In the genomic region with DNA sequence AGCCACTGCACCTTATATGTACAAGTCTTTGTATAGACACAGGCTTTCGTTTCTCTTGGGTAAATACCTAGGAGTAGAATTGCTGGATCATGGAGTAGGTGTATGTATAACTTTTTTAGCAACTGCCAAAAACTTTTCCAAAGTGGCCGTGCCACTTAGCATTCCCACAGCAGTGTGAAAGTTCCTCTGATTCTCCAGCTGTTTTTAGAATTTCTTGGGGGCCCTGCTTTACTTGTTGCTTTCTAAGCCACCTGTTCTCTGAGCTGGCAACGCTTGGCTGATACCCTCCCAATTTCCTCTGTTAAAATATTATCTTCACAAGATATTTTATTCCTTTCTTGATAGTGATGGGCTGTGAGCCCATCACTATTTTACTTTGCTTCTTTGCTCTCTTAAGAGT, we compare ENCODE assay signal across 1 cellular context.
TF ChIP-seq lines count a peak whose summit lies in the region.

No MANE protein-coding gene starts in this region.

TF ChIP-seq in A549, 52 proteins besides CTCF, POLR2A, EP300 and RAD21 (continued from another document):
- TF ChIP-seq MYC (IDR thresholded peaks at IDR 0.05; ENCODE audit: borderline replicate concordance, low read length), result no peak
- no peak for TF ChIP-seq EHF (CRISPR knock-in tag; IDR thresholded peaks at IDR 0.05)
- TF ChIP-seq, protein P1, sequence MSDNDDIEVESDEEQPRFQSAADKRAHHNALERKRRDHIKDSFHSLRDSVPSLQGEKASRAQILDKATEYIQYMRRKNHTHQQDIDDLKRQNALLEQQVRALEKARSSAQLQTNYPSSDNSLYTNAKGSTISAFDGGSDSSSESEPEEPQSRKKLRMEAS (IDR thresholded peaks at IDR 0.05), result no peak
- TF ChIP-seq CHD2 (IDR thresholded peaks at IDR 0.05; ENCODE audit: low read length, partially characterized antibody), result no peak
- TF ChIP-seq GATA3 (IDR thresholded peaks at IDR 0.05; ENCODE audit: borderline replicate concordance), result no peak
